Comparison of ENCODE assay signal across 1 cellular context in genomic region chr9:4366649-4367330, GRCh38.
A peak's percentile ranks its signal among the peaks of the same experiment; 100 is the strongest.
TF ChIP-seq lines count a peak whose summit lies in the region.

No MANE protein-coding gene starts in this region.

TF ChIP-seq in WTC11, 78 proteins besides CTCF, POLR2A, EP300 and RAD21 (continued from another document):
- TF ChIP-seq, protein P1, sequence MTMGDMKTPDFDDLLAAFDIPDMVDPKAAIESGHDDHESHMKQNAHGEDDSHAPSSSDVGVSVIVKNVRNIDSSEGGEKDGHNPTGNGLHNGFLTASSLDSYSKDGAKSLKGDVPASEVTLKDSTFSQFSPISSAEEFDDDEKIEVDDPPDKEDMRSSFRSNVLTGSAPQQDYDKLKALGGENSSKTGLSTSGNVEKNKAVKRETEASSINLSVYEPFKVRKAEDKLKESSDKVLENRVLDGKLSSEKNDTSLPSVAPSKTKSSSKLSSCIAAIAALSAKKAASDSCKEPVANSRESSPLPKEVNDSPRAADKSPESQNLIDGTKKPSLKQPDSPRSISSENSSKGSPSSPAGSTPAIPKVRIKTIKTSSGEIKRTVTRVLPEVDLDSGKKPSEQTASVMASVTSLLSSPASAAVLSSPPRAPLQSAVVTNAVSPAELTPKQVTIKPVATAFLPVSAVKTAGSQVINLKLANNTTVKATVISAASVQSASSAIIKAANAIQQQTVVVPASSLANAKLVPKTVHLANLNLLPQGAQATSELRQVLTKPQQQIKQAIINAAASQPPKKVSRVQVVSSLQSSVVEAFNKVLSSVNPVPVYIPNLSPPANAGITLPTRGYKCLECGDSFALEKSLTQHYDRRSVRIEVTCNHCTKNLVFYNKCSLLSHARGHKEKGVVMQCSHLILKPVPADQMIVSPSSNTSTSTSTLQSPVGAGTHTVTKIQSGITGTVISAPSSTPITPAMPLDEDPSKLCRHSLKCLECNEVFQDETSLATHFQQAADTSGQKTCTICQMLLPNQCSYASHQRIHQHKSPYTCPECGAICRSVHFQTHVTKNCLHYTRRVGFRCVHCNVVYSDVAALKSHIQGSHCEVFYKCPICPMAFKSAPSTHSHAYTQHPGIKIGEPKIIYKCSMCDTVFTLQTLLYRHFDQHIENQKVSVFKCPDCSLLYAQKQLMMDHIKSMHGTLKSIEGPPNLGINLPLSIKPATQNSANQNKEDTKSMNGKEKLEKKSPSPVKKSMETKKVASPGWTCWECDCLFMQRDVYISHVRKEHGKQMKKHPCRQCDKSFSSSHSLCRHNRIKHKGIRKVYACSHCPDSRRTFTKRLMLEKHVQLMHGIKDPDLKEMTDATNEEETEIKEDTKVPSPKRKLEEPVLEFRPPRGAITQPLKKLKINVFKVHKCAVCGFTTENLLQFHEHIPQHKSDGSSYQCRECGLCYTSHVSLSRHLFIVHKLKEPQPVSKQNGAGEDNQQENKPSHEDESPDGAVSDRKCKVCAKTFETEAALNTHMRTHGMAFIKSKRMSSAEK (CRISPR knock-in tag; IDR thresholded peaks at IDR 0.05; ENCODE audit: borderline replicate concordance): peak; percentile 92
- TF ChIP-seq, protein P2, sequence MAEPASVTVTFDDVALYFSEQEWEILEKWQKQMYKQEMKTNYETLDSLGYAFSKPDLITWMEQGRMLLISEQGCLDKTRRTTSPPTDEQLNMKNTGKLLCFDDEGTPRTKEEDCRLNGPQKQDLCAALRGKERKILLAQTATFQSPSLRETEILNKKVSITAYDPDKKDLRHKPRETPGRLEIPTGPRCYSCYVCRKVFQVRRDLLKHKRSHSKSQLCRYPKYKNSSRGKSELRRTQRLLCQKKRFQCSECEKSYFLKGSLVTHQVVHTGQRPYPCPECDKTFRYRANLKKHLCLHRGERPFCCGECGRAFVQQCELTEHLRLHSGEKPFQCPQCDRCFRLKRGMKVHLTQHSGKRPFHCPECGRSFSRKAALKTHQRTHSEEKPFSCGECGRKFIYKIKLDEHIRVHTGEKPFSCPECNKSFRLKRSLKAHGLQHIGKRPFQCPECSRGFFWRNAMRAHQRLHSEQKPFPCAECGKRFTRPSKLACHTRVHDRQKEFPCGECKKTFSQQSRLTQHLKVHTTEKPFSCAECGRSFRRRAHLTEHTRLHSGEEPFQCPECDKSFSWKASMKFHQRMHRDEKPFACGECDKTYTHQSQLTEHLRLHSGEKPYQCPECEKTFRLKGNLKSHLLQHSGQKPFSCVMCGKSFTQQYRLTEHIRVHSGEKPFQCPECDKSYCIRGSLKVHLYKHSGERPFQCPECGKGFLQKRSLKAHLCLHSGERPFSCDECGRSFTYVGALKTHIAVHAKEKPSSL (CRISPR knock-in tag; conservative IDR thresholded peaks at IDR 0.05): 0 out of 2 replicates have a peak, but pooled peaks have one; percentile 55
- no peak for TF ChIP-seq HMGXB4 (CRISPR knock-in tag; IDR thresholded peaks at IDR 0.05)
- TF ChIP-seq ZNF423 (CRISPR knock-in tag; IDR thresholded peaks at IDR 0.05): peak; percentile 55
- 0 out of 2 replicates have a peak, but pooled peaks have one; percentile 27 for TF ChIP-seq MAX (CRISPR knock-in tag; IDR thresholded peaks at IDR 0.05)
- TF ChIP-seq NFATC4 (CRISPR knock-in tag; IDR thresholded peaks at IDR 0.05): 0 out of 2 replicates have a peak, but pooled peaks have one; percentile 20
- peak; percentile 51; the same call in 1 of the 2 replicates for TF ChIP-seq ZNF671 (CRISPR knock-in tag; IDR thresholded peaks at IDR 0.05)
- no peak for TF ChIP-seq ZNF121 (CRISPR knock-in tag; IDR thresholded peaks at IDR 0.05)
- TF ChIP-seq ZNF396 (CRISPR knock-in tag; IDR thresholded peaks at IDR 0.05; ENCODE audit: borderline replicate concordance): peak; percentile 94
- TF ChIP-seq MXD4 (CRISPR knock-in tag; IDR thresholded peaks at IDR 0.05; ENCODE audit: borderline replicate concordance): peak; percentile 76; the same call in 1 of the 2 replicates
- TF ChIP-seq, protein P3, sequence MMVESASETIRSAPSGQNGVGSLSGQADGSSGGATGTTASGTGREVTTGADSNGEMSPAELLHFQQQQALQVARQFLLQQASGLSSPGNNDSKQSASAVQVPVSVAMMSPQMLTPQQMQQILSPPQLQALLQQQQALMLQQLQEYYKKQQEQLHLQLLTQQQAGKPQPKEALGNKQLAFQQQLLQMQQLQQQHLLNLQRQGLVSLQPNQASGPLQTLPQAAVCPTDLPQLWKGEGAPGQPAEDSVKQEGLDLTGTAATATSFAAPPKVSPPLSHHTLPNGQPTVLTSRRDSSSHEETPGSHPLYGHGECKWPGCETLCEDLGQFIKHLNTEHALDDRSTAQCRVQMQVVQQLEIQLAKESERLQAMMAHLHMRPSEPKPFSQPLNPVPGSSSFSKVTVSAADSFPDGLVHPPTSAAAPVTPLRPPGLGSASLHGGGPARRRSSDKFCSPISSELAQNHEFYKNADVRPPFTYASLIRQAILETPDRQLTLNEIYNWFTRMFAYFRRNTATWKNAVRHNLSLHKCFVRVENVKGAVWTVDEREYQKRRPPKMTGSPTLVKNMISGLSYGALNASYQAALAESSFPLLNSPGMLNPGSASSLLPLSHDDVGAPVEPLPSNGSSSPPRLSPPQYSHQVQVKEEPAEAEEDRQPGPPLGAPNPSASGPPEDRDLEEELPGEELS (CRISPR knock-in tag; IDR thresholded peaks at IDR 0.05): no peak
- TF ChIP-seq, protein P4, sequence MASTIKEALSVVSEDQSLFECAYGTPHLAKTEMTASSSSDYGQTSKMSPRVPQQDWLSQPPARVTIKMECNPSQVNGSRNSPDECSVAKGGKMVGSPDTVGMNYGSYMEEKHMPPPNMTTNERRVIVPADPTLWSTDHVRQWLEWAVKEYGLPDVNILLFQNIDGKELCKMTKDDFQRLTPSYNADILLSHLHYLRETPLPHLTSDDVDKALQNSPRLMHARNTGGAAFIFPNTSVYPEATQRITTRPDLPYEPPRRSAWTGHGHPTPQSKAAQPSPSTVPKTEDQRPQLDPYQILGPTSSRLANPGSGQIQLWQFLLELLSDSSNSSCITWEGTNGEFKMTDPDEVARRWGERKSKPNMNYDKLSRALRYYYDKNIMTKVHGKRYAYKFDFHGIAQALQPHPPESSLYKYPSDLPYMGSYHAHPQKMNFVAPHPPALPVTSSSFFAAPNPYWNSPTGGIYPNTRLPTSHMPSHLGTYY (CRISPR knock-in tag; IDR thresholded peaks at IDR 0.05): peak; percentile 89; the same call in 1 of the 2 replicates
- TF ChIP-seq, protein P5, sequence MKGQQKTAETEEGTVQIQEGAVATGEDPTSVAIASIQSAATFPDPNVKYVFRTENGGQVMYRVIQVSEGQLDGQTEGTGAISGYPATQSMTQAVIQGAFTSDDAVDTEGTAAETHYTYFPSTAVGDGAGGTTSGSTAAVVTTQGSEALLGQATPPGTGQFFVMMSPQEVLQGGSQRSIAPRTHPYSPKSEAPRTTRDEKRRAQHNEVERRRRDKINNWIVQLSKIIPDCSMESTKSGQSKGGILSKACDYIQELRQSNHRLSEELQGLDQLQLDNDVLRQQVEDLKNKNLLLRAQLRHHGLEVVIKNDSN (CRISPR knock-in tag; IDR thresholded peaks at IDR 0.05): no peak
- TF ChIP-seq EMX1 (CRISPR knock-in tag; IDR thresholded peaks at IDR 0.05): peak; percentile 64; the same call in 1 of the 2 replicates
- no peak for TF ChIP-seq GTF2I (CRISPR knock-in tag; conservative IDR thresholded peaks at IDR 0.05)
- TF ChIP-seq PRRX2 (CRISPR knock-in tag; IDR thresholded peaks at IDR 0.05): peak; percentile 83; the same call in 1 of the 2 replicates
TF ChIP-seq in WTC11: peak in this region for 13.
